ENCODE assay signal across 8 cellular contexts in genomic region chr19:19319725-19320361, GRCh38. TPM values are rescaled to one million over a fixed set of nuclear protein-coding genes. Genes with fewer than 3 reads are reported as not detected.
DNase-seq lines count a peak whose midpoint lies in the region; ATAC-seq and TF ChIP-seq lines count a peak whose summit lies in the region.

No MANE protein-coding gene starts in this region.

- H2BK15ac ChIP-seq in mesendoderm (replicated peaks; ENCODE audit: low read depth), result no peak overlapping the region

- H3K36me3 ChIP-seq in mesendoderm (ENCODE audit: control insufficient read depth, insufficient read depth, low read length), result peaks cover 2% of the 10 kb centered on the region

- peaks cover 12% of the 10 kb centered on the region for H3K27me3 Mint-ChIP-seq in brain

- H3K4me1 Mint-ChIP-seq in brain, result peaks cover 61% of the 10 kb centered on the region

- H3K36me3 Mint-ChIP-seq in brain, result peaks cover 46% of the 10 kb centered on the region

- peak overlapping the region; percentile 93 for H3K56ac ChIP-seq in mesendoderm (ENCODE audit: low read length)

- H3K27ac ChIP-seq in mesendoderm (ENCODE audit: low read depth, low read length), result no peak overlapping the region

- H3K18ac ChIP-seq in mesendoderm (ENCODE audit: low read length), result peak overlapping the region; percentile 42

- peaks cover 21% of the 10 kb centered on the region for H3K79me1 ChIP-seq in mesendoderm (ENCODE audit: low read length)

- no peaks in the 10 kb centered on the region for H3K27me3 ChIP-seq in mesendoderm (ENCODE audit: insufficient read depth, low read length, poor library complexity)

- no peak overlapping the region for H3K4ac ChIP-seq in mesendoderm (ENCODE audit: low read depth, low read length)

- no CpG with 5 or more reads among the region's 32 CpGs for WGBS in mesendoderm (ENCODE audit: extremely low coverage, insufficient coverage, low lambda C conversion rate)

- peak overlapping the region; percentile 100 for H3K27ac Mint-ChIP-seq in brain

- H2BK120ac ChIP-seq in mesendoderm (ENCODE audit: low read depth, low read length), result no peak overlapping the region

- no peak overlapping the region for H4K8ac ChIP-seq in mesendoderm (ENCODE audit: low read depth, low read length)

- peak overlapping the region; percentile 76 for H2AK5ac ChIP-seq in mesendoderm (ENCODE audit: low read length)

- H3K4me2 ChIP-seq in mesendoderm (ENCODE audit: low read length), result peak overlapping the region; percentile 97

- no peak overlapping the region for H3K23ac ChIP-seq in mesendoderm (ENCODE audit: low read length)

- peak overlapping the region; percentile 98 to 99 (median 99) for H3K4me3 Mint-ChIP-seq in brain

- no peaks in the 10 kb centered on the region for H3K9me3 Mint-ChIP-seq in brain

- H2BK5ac ChIP-seq in mesendoderm (ENCODE audit: low read length), result no peak overlapping the region

- DNase-seq in GM12864 (ENCODE audit: low read depth) (no peak), HT-29 (ENCODE audit: low spot score) (peak; percentile 7), mesendoderm (peak; percentile 13), NCI-H1694 (lab: John Stamatoyannopoulos, UW) (no peak), NCI-H1417 treated with DMSO at 0.1 percent for 48 hours (lab: John Stamatoyannopoulos, UW) (no peak), HuH-7.5 (ENCODE audit: low spot score) (no peak)

- no peak for ATAC-seq in HG02852 (IDR thresholded peaks at IDR 0.05; ENCODE audit: unreplicated experiment)

- peak overlapping the region; percentile 88 for H3K9ac ChIP-seq in mesendoderm (ENCODE audit: low read length)

- H3K4me1 ChIP-seq in mesendoderm (ENCODE audit: control insufficient read depth, low read depth, low read length), result peaks cover 2% of the 10 kb centered on the region

- H3K4me3 ChIP-seq in GM12864 (ENCODE audit: low read depth, low read length) (peak overlapping the region; percentile 100), mesendoderm (ENCODE audit: low read length) (peak overlapping the region; percentile 87)

- no peak overlapping the region for H4K5ac ChIP-seq in mesendoderm (ENCODE audit: low read length)

- peaks cover 28% of the 10 kb centered on the region for H3K79me2 ChIP-seq in mesendoderm (ENCODE audit: control insufficient read depth, insufficient read depth, low read length)

- TF ChIP-seq CTCF in GM12864 (IDR thresholded peaks at IDR 0.05; ENCODE audit: low read depth, low read length, missing control alignments) (no peak), brain (conservative IDR thresholded peaks at IDR 0.05) (no peak)

RNA-seq across cellular contexts. Expression of gene SUGP1, which starts 0.5 kb away (rescaled TPM):
- total RNA-seq in HT-29 (2014; rRNA removed; shearing (Covaris generic)), result 27.8 and 35.2 TPM in 2 replicates
- polyA plus RNA-seq in brain (ENCODE audit: insufficient read depth, low read depth, low replicate concordance), result 52.3 TPM
- 52.3 TPM for polyA plus RNA-seq in mesendoderm (2013, experiment 1 of 2)
- polyA plus RNA-seq in mesendoderm (2013, experiment 2 of 2), result 47.0 TPM

RNA-seq across cellular contexts. Expression of gene MAU2, which starts 0.8 kb away (rescaled TPM):
- total RNA-seq in HT-29 (2014; rRNA removed; shearing (Covaris generic)), result 32.2 and 34.7 TPM in 2 replicates
- 26.9 TPM for polyA plus RNA-seq in brain (ENCODE audit: insufficient read depth, low read depth, low replicate concordance)
- 14.4 TPM for polyA plus RNA-seq in mesendoderm (2013, experiment 1 of 2)
- 13.7 TPM for polyA plus RNA-seq in mesendoderm (2013, experiment 2 of 2)

RNA-seq across cellular contexts. Expression of gene TM6SF2, which starts 46.7 kb away (rescaled TPM):
- not detected in 2 replicates for total RNA-seq in HT-29 (2014; rRNA removed; shearing (Covaris generic))
- 0.51 TPM for polyA plus RNA-seq in brain (ENCODE audit: insufficient read depth, low read depth, low replicate concordance)
- 1.0 TPM for polyA plus RNA-seq in mesendoderm (2013, experiment 1 of 2)
- 1.1 TPM for polyA plus RNA-seq in mesendoderm (2013, experiment 2 of 2)

Comparison
In these comparisons a context has a peak if more than half of its experiments do, and no peak if none do; other contexts are left out.
1. DNase-seq: peak in HT-29 (single experiment) and mesendoderm (single experiment); none in GM12864 (single experiment), NCI-H1694 (single experiment), NCI-H1417 treated with DMSO at 0.1 percent for 48 hours (single experiment) and HuH-7.5 (single experiment).